Comparison of ENCODE assay signal across 1 cellular context in genomic region chr11:85685820-85686459, GRCh38.
TF ChIP-seq lines count a peak whose summit lies in the region.

CCDC89 (minus strand) TSS chr11:85686195; CDS start chr11:85686130, 65 bp downstream.

TF ChIP-seq in H1, 55 proteins besides CTCF, POLR2A, EP300 and RAD21 (continued from another document):
- TF ChIP-seq, protein P1, sequence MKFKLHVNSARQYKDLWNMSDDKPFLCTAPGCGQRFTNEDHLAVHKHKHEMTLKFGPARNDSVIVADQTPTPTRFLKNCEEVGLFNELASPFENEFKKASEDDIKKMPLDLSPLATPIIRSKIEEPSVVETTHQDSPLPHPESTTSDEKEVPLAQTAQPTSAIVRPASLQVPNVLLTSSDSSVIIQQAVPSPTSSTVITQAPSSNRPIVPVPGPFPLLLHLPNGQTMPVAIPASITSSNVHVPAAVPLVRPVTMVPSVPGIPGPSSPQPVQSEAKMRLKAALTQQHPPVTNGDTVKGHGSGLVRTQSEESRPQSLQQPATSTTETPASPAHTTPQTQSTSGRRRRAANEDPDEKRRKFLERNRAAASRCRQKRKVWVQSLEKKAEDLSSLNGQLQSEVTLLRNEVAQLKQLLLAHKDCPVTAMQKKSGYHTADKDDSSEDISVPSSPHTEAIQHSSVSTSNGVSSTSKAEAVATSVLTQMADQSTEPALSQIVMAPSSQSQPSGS (IDR thresholded peaks at IDR 0.05; ENCODE audit: low read length) = no peak
- TF ChIP-seq RXRA (IDR thresholded peaks at IDR 0.05; ENCODE audit: insufficient read depth, low read depth, low read length) = no peak
- TF ChIP-seq TAF7 (optimal IDR thresholded peaks at IDR 0.05; ENCODE audit: borderline replicate concordance, low read depth, low read length) = no peak
- TF ChIP-seq, protein P2, sequence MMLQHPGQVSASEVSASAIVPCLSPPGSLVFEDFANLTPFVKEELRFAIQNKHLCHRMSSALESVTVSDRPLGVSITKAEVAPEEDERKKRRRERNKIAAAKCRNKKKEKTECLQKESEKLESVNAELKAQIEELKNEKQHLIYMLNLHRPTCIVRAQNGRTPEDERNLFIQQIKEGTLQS (IDR thresholded peaks at IDR 0.05; ENCODE audit: insufficient read depth, low read depth, low read length) = no peak
- TF ChIP-seq POU5F1 (IDR thresholded peaks at IDR 0.05; ENCODE audit: low read depth, low read length) = no peak
- no peak for TF ChIP-seq JUND (IDR thresholded peaks at IDR 0.05; ENCODE audit: low read length)
